ENCODE assay signal across 12 cellular contexts in the genomic region with DNA sequence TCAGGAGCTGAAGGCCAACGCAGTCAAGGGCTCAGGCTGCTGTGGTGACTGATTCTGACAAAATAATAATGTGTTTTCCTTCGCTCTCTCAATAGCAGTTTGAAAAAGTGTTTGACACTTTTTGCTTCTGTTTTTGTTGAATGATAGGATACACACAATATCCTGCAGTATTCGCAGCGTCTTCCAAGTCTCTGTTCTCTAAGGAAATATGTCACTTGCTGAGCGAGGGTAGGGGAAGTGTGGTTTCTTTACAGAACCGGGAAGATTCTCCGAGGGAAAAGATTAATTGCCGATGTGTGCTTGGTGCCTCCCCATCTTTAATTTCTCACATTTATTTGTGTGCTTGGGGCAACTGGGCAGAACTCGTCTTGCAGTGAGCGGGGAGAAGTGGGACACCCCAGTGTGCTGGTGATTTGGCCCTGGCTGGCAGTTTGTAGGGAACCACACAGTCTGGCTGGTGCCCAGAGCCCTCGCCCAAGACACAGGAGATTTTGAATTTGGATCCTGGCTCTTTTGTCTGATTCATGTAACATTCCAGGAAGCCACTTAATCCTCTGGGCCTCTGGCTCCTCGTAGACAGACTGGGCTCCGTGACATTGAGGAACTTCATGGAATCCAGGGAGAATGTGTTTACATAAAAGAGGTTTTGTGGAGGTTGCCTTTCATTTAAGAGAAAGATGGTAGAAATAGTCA.
DNase-seq lines count a peak whose midpoint lies in the region; ATAC-seq and TF ChIP-seq lines count a peak whose summit lies in the region.
"Had no signal": no experiment of that assay in that cellular context is flagged by ENCODE, and none has a peak within 500 bp of the region (broad histone marks: within the 10 kb centered on the region; RNA-seq: fewer than 3 reads in every experiment).

No MANE protein-coding gene starts in this region.

- peak overlapping the region; percentile 66 for H3K9ac ChIP-seq in smooth muscle cell (ENCODE audit: low read depth)

- peak overlapping the region; percentile 88 for H3K27ac ChIP-seq in smooth muscle cell (ENCODE audit: low read depth)

- no peak overlapping the region for H3K4me3 ChIP-seq in smooth muscle cell

- 41% methylated on average over 13 of the region's 13 CpGs for WGBS in smooth muscle cell (ENCODE audit: low lambda C conversion rate)

- TF ChIP-seq CTCF in smooth muscle cell (IDR thresholded peaks at IDR 0.05; ENCODE audit: borderline replicate concordance, insufficient read depth, poor library complexity, severe bottlenecking): no peak

- H3K9me3 ChIP-seq in smooth muscle cell (replicated peaks; ENCODE audit: low read depth): no peaks in the 10 kb centered on the region

- no peak overlapping the region for H2AFZ ChIP-seq in smooth muscle cell (ENCODE audit: low read depth)

- H3K79me2 ChIP-seq in smooth muscle cell (ENCODE audit: low read depth): peaks cover 65% of the 10 kb centered on the region

- H3K4me2 ChIP-seq in smooth muscle cell: peak overlapping the region; percentile 52

- peaks cover 5% of the 10 kb centered on the region for H3F3A ChIP-seq in smooth muscle cell (ENCODE audit: low read depth)

- intact Hi-C loops in left cardiac atrium (cut with DNase I): loop anchor here (10.0 kb wide), 2 partner anchors 47 to 163 kb away; no protein-coding TSS in a partner anchor

- peaks cover 6% of the 10 kb centered on the region for H3K4me1 ChIP-seq in smooth muscle cell (ENCODE audit: low read depth)

- ATAC-seq in left cardiac atrium (peak; percentile 19 to 34), GM19467 (IDR thresholded peaks at IDR 0.05; ENCODE audit: unreplicated experiment) (no peak), HG03469 (IDR thresholded peaks at IDR 0.05; ENCODE audit: unreplicated experiment) (no peak)
- ATAC-seq: activated naive CD8-positive, alpha-beta T cell treated with anti-CD3 and anti-CD28 coated beads, Interleukin-2, amount 50 U/mL, for 24 hours; WTC11 had no signal

- peak; percentile 37 for DNase-seq in D341Med (ENCODE audit: low spot score)
- DNase-seq in M059J (ENCODE audit: low read depth): peak; percentile 89
- no peak for DNase-seq in left cardiac atrium
- no peak for DNase-seq in smooth muscle cell (lab: John Stamatoyannopoulos, UW; ENCODE audit: unreplicated experiment)
- DNase-seq in stimulated activated CD4-positive, alpha-beta T cell treated with anti-CD3 and anti-CD28 coated beads, Interleukin-2, amount 100 ng/mL, for 48 hours: no peak
- DNase-seq: activated naive CD8-positive, alpha-beta T cell treated with anti-CD3 and anti-CD28 coated beads, Interleukin-2, amount 50 U/mL, for 24 hours; NCI-H1092 treated with DMSO at 0.1 percent for 48 hours; NCI-H345; stimulated activated CD4-positive, alpha-beta T cell treated with anti-CD3 and anti-CD28 coated beads, Interleukin-4, amount 100 ng/mL, for 4 hours had no signal

- H3K27me3 ChIP-seq in smooth muscle cell (ENCODE audit: low read depth): no peaks in the 10 kb centered on the region

- no peaks in the 10 kb centered on the region for H3K36me3 ChIP-seq in smooth muscle cell (ENCODE audit: low read depth)

- H4K20me1 ChIP-seq in smooth muscle cell (ENCODE audit: low read depth): no peaks in the 10 kb centered on the region

Comparison
In these comparisons a context has a peak if more than half of its experiments do, and no peak if none do; other contexts are left out.
1. DNase-seq: peak in D341Med (single experiment) and M059J (single experiment); none in left cardiac atrium (single experiment), smooth muscle cell (single experiment) and stimulated activated CD4-positive, alpha-beta T cell treated with anti-CD3 and anti-CD28 coated beads, Interleukin-2, amount 100 ng/mL, for 48 hours (0 of 2).
2. ATAC-seq: peak in left cardiac atrium (2 of 2); none in GM19467 (single experiment) and HG03469 (single experiment).